In the genomic region with DNA sequence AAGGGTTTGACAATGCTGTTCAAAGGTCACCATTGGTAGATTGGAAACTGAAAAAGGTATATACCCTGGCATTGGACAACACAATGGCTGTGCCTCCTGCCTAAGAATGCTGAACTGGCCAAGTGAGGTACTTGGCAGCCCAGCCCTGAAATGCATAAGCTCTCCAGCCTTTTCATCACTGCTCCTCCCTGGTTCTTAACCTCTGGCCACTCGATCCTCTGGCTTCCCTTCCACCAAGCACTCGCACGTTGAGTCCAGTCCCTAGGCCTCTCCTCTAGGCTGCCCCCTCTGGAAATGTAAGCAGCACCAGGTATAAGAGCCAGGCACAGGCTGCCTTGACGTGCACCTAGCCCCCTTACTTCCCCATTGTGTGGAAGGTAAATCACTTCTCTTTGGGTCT, we compare ENCODE assay signal across 15 cellular contexts. TPM values are rescaled to one million over a fixed set of nuclear protein-coding genes. Genes with fewer than 3 reads are reported as not detected.
DNase-seq lines count a peak whose midpoint lies in the region; ATAC-seq, FAIRE-seq and TF ChIP-seq lines count a peak whose summit lies in the region.
"Not testable (repeated sequence)": the region's sequence is repeated elsewhere in the genome, so short reads cannot be mapped to it uniquely, and the experiment has no call there.
"Had no signal": no experiment of that assay in that cellular context is flagged by ENCODE, and none has a peak within 500 bp of the region (broad histone marks: within the 10 kb centered on the region; RNA-seq: fewer than 3 reads in every experiment).

No MANE protein-coding gene starts in this region.

- H3K36me3 ChIP-seq in HCT116 (ENCODE audit: control insufficient read depth in 1 of 2, insufficient read depth in 2 of 2, low read length in 2 of 2); left lung; lower lobe of right lung: not testable (repeated sequence)

- not testable (repeated sequence) for H3K27ac Mint-ChIP-seq in WTC11

- H3K4me1 Mint-ChIP-seq in WTC11 = not testable (repeated sequence)

- H3K36me3 Mint-ChIP-seq in WTC11 = not testable (repeated sequence)

- not testable (repeated sequence) for H3K9ac ChIP-seq in HCT116 (ENCODE audit: low read length)

- TF ChIP-seq EP300 in A549 (IDR thresholded peaks at IDR 0.05) = not testable (repeated sequence)

- intact Hi-C loops in HCT116 (cut with micrococcal nuclease); left lung (cut with DNase I); lower lobe of right lung (cut with DNase I): not testable (repeated sequence)

- not testable (repeated sequence) for H4K20me1 ChIP-seq in HCT116 (ENCODE audit: insufficient read depth)

- not testable (repeated sequence) for DNase-seq in A549 (ENCODE audit: low read depth in 1 of 2, low spot score in 1 of 2); HCT116 (ENCODE audit: low read depth, low spot score); WTC11 (ENCODE audit: low spot score); left lung; lower lobe of right lung

- BruUV-seq in HCT116 (replicated peaks; lab: Mats Ljungman, UMichigan) = not testable (repeated sequence)

- TF ChIP-seq POLR2A in A549 (IDR thresholded peaks at IDR 0.05; ENCODE audit: low read length); HCT116 (IDR thresholded peaks at IDR 0.05; ENCODE audit: borderline replicate concordance, extremely low read depth, insufficient read depth, insufficient read length): not testable (repeated sequence)

- not testable (repeated sequence) for FAIRE-seq in A549 (lab: Jason Lieb, UNC)

- not testable (repeated sequence) for H3K9me3 Mint-ChIP-seq in WTC11

- not testable (repeated sequence) for H3K4me3 Mint-ChIP-seq in WTC11

- peak; percentile 54 to 60; a peak in 4 of 6 replicates for ATAC-seq in A549
- ATAC-seq in HCT116 = peak; percentile 67
- ATAC-seq in WTC11 = peak; percentile 91
- ATAC-seq in left lung = peak; percentile 86
- peak; percentile 43 to 45 for ATAC-seq in lower lobe of right lung

- TF ChIP-seq CTCF in A549 (IDR thresholded peaks at IDR 0.05); HCT116 (IDR thresholded peaks at IDR 0.05 in 2 of 3, conservative IDR thresholded peaks at IDR 0.05 in 1 of 3; ENCODE audit: borderline replicate concordance in 1 of 3, insufficient read depth in 1 of 3, low read depth in 2 of 3, low read length in 2 of 3); WTC11 (IDR thresholded peaks at IDR 0.05); left lung (IDR thresholded peaks at IDR 0.05); lower lobe of right lung (IDR thresholded peaks at IDR 0.05): not testable (repeated sequence)

- H3K9me3 ChIP-seq in A549; HCT116 (ENCODE audit: control insufficient read depth in 1 of 2, insufficient read depth in 1 of 2, low read depth in 1 of 2, low read length in 2 of 2); left lung; lower lobe of right lung: not testable (repeated sequence)

- not testable (repeated sequence) for H3K27ac ChIP-seq in A549; HCT116 (ENCODE audit: low read depth, low read length); left lung; lower lobe of right lung

- not testable (repeated sequence) for H3K4me1 ChIP-seq in A549; HCT116 (ENCODE audit: control insufficient read depth in 1 of 2, insufficient read depth in 2 of 2, low read length in 2 of 2); left lung; lower lobe of right lung

- H3K9me2 ChIP-seq in HCT116 (ENCODE audit: insufficient read depth) = not testable (repeated sequence)

- H2AFZ ChIP-seq in HCT116 (ENCODE audit: low read depth, low read length, poor library complexity, severe bottlenecking) = not testable (repeated sequence)

- not testable (repeated sequence) for H3K79me2 ChIP-seq in HCT116 (ENCODE audit: insufficient read depth, low read length)

- not testable (repeated sequence) for TF ChIP-seq RAD21 in A549 (conservative IDR thresholded peaks at IDR 0.05 in 1 of 2, IDR thresholded peaks at IDR 0.05 in 1 of 2); HCT116 (IDR thresholded peaks at IDR 0.05; ENCODE audit: low read depth)

- H3K27me3 Mint-ChIP-seq in WTC11 (ENCODE audit: low read depth) = not testable (repeated sequence)

- not testable (repeated sequence) for H3K27me3 ChIP-seq in HCT116 (ENCODE audit: insufficient read depth, low read length); left lung; lower lobe of right lung (ENCODE audit: low read depth)

- CTCF ChIA-PET in A549 (lab: Yijun Ruan, JAX); HCT116 (lab: Charles Lee); WTC11 (lab: Charles Lee): not testable (repeated sequence)

- no CpG with 5 or more reads among the region's 4 CpGs for WGBS in A549 (ENCODE audit: missing lambda C conversion rate)

- H3K4me2 ChIP-seq in A549; HCT116 (ENCODE audit: low read length): not testable (repeated sequence)

- RAD21 ChIA-PET in HCT116 (lab: Charles Lee; ENCODE audit: low non-redundant PET in 1 of 2, low total read pairs in 2 of 2, uncharacterized antibody in 2 of 2, unreplicated experiment in 2 of 2) = not testable (repeated sequence)

- POLR2A ChIA-PET in A549 (lab: Yijun Ruan, JAX); HCT116 (lab: Charles Lee); WTC11 (lab: Charles Lee): not testable (repeated sequence)

- not testable (repeated sequence) for H3K4me3 ChIP-seq in A549; HCT116 (replicated peaks in 1 of 2; ENCODE audit: low read depth in 1 of 2, low read length in 2 of 2); left lung; lower lobe of right lung

RNA-seq across cellular contexts. Expression of a gene that starts 25.7 kb away (rescaled TPM):
- polyA plus RNA-seq in A549 (2011; rRNA removed) = 0.13 and 0.38 TPM in 2 replicates
- 0.19 and 0.44 TPM in 2 replicates for polyA plus RNA-seq in A549 (2012; cell fraction: cytosol; rRNA removed)
- 0.87 and 1.0 TPM in 2 replicates for polyA plus RNA-seq in A549 (2012; cell fraction: nucleus; rRNA removed)
- 0.61 to 0.80 TPM (median 0.66 TPM) in 3 replicates for polyA plus RNA-seq in A549 (2017; fragmentation: RNase III; extraction: RNeasy Plus Mini Kit Qiagen cat#74134 plus additional on column Dnase treatment)
- not detected in 2 replicates for polyA minus RNA-seq in A549 (2011; rRNA and poly(A)+ RNA removed)
- total RNA-seq in HCT116 (2021; ENCODE audit: unreplicated experiment) = 0.20 TPM
- polyA plus RNA-seq in HCT116 (2012) = 0.24 TPM in 1 of 2 replicates, not detected in the other
- total RNA-seq in WTC11 (2021) = 0.33 to 0.92 TPM (median 0.66 TPM) in 3 replicates
- total RNA-seq in left lung = not detected
- 0.44 TPM for total RNA-seq in lower lobe of right lung
- total RNA-seq: A172; A673; CD4-positive, CD25-positive, alpha-beta regulatory T cell; CD8-positive, alpha-beta memory T cell; Daoy; G401; GM12878 had no signal
- polyA plus RNA-seq: AG04450; CD14-positive monocyte; CD4-positive, alpha-beta memory T cell; CD4-positive, CD25-positive, alpha-beta regulatory T cell; CD8-positive, alpha-beta memory T cell had no signal

RNA-seq across cellular contexts. Expression of a gene that starts 42.7 kb away (rescaled TPM):
- polyA plus RNA-seq in A549 (2011; rRNA removed) (33.1 and 77.6 TPM in 2 replicates), A549 (2017; fragmentation: RNase III; extraction: RNeasy Plus Mini Kit Qiagen cat#74134 plus additional on column Dnase treatment) (131 to 146 TPM (median 138 TPM) in 3 replicates)
- 180 and 191 TPM in 2 replicates for polyA plus RNA-seq in A549 (2012; cell fraction: cytosol; rRNA removed)
- 196 and 231 TPM in 2 replicates for polyA plus RNA-seq in A549 (2012; cell fraction: nucleus; rRNA removed)
- polyA minus RNA-seq in A549 (2011; rRNA and poly(A)+ RNA removed) = 178 and 194 TPM in 2 replicates
- total RNA-seq in HCT116 (2021; ENCODE audit: unreplicated experiment) (104 TPM), WTC11 (2021) (92.5 to 144 TPM (median 103 TPM) in 3 replicates), left lung (10 to 100 TPM; 10.6 to 42.2 TPM), lower lobe of right lung (17.5 TPM)
- 138 and 188 TPM in 2 replicates for polyA plus RNA-seq in HCT116 (2012)

RNA-seq across cellular contexts. Expression of a gene that starts 45.5 kb away (rescaled TPM):
- polyA plus RNA-seq in A549 (2011; rRNA removed) (17.4 and 22.3 TPM in 2 replicates), A549 (2017; fragmentation: RNase III; extraction: RNeasy Plus Mini Kit Qiagen cat#74134 plus additional on column Dnase treatment) (18.0 to 22.2 TPM (median 21.5 TPM) in 3 replicates)
- polyA plus RNA-seq in A549 (2012; cell fraction: cytosol; rRNA removed) = 18.6 and 26.7 TPM in 2 replicates
- polyA plus RNA-seq in A549 (2012; cell fraction: nucleus; rRNA removed) = 85.1 and 88.5 TPM in 2 replicates
- 15.0 and 21.9 TPM in 2 replicates for polyA minus RNA-seq in A549 (2011; rRNA and poly(A)+ RNA removed)
- total RNA-seq in HCT116 (2021; ENCODE audit: unreplicated experiment) (19.9 TPM), WTC11 (2021) (20.9 to 23.9 TPM (median 22.3 TPM) in 3 replicates), left lung (10 to 100 TPM; 57.5 to 72.8 TPM), lower lobe of right lung (79.9 TPM)
- 13.4 and 14.5 TPM in 2 replicates for polyA plus RNA-seq in HCT116 (2012)

RNA-seq across cellular contexts. Expression of a gene that starts 48.1 kb away (rescaled TPM):
- 0.01 TPM in 1 of 2 replicates, not detected in the other for polyA plus RNA-seq in A549 (2011; rRNA removed)
- polyA plus RNA-seq in A549 (2012; cell fraction: cytosol; rRNA removed) = 0.01 TPM in 1 of 2 replicates, not detected in the other
- 0.04 TPM in 2 replicates for polyA plus RNA-seq in A549 (2012; cell fraction: nucleus; rRNA removed)
- 0.05 to 0.08 TPM (median 0.07 TPM) in 3 replicates for polyA plus RNA-seq in A549 (2017; fragmentation: RNase III; extraction: RNeasy Plus Mini Kit Qiagen cat#74134 plus additional on column Dnase treatment)
- polyA minus RNA-seq in A549 (2011; rRNA and poly(A)+ RNA removed) = not detected in 2 replicates
- 0.05 TPM for total RNA-seq in HCT116 (2021; ENCODE audit: unreplicated experiment)
- 0.07 and 0.08 TPM in 2 replicates for polyA plus RNA-seq in HCT116 (2012)
- 0.09 to 0.11 TPM in 2 of 3 replicates, not detected in the other for total RNA-seq in WTC11 (2021)
- 10 to 100 TPM in 1 of 2 donors, 1 to 10 TPM in 1; 6.2 to 22.9 TPM for total RNA-seq in left lung
- 29.2 TPM for total RNA-seq in lower lobe of right lung
- total RNA-seq: A172, A673 had no signal
- polyA plus RNA-seq: AG04450 had no signal
